In genomic region chr10:89371987-89372386, GRCh38 we compare ENCODE assay signal across 27 cellular contexts. TPM values are rescaled to one million over a fixed set of nuclear protein-coding genes. Genes with fewer than 3 reads are reported as not detected.
A peak's percentile ranks its signal among the peaks of the same experiment; 100 is the strongest.
DNase-seq lines count a peak whose midpoint lies in the region; ATAC-seq, FAIRE-seq and TF ChIP-seq lines count a peak whose summit lies in the region.
"Had no signal": no experiment of that assay in that cellular context is flagged by ENCODE, and none has a peak within 500 bp of the region (broad histone marks: within the 10 kb centered on the region; RNA-seq: fewer than 3 reads in every experiment).

No MANE protein-coding gene starts in this region.

- intact Hi-C loops in right lobe of liver (cut with DNase I) (no loop called here), HepG2 (cut with micrococcal nuclease; ENCODE audit: unreplicated experiment) (loop anchor here (2.0 kb wide), 1 partner anchor 13 kb away; no protein-coding TSS in a partner anchor), K562 (cut with micrococcal nuclease) (no loop called here), vagina (cut with DNase I) (no loop called here), sciatic nerve (cut with DNase I) (no loop called here)

- no peaks in the 10 kb centered on the region for H3K27me3 ChIP-seq in right lobe of liver
- no peaks in the 10 kb centered on the region for H3K27me3 ChIP-seq in HepG2 (ENCODE audit: control insufficient read depth in 1 of 2, insufficient read depth in 2 of 2, low read length in 2 of 2)
- H3K27me3 ChIP-seq in K562 (ENCODE audit: control insufficient read depth in 2 of 2, insufficient read depth in 2 of 2, low read length in 2 of 2), result no peaks in the 10 kb centered on the region
- no peaks in the 10 kb centered on the region for H3K27me3 ChIP-seq in vagina
- H3K27me3 ChIP-seq: BLaER1 had no signal

- BruUV-seq in HepG2 (replicated peaks; lab: Mats Ljungman, UMichigan), result no TSS peak
- no TSS peak for BruUV-seq in K562 (replicated peaks; lab: Mats Ljungman, UMichigan)

- WGBS in right lobe of liver (ENCODE audit: insufficient coverage, low coverage, low lambda C conversion rate, missing lambda C conversion rate), result 74% methylated on average over 3 of the region's 3 CpGs
- 94% methylated on average over 3 of the region's 3 CpGs for WGBS in HepG2 (ENCODE audit: low lambda C conversion rate)
- 0% methylated on average over 3 of the region's 3 CpGs for WGBS in K562 (ENCODE audit: insufficient coverage, low coverage, missing lambda C conversion rate)

- peaks cover 0 to 57% (median 18%) of the 10 kb centered on the region in 4 donors for H3K4me1 ChIP-seq in right lobe of liver
- H3K4me1 ChIP-seq in HepG2 (ENCODE audit: insufficient read depth, low read length), result peaks cover 45% of the 10 kb centered on the region
- peaks cover 0 to 28% of the 10 kb centered on the region in 2 experiments; a peak in 2 of 5 replicates for H3K4me1 ChIP-seq in K562 (replicated peaks in 1 of 2; ENCODE audit: control insufficient read depth in 2 of 2, insufficient read depth in 2 of 2, low read length in 2 of 2)
- peaks cover 19% of the 10 kb centered on the region for H3K4me1 ChIP-seq in vagina
- H3K4me1 ChIP-seq: BLaER1 had no signal

- H3K9me1 ChIP-seq in K562 (ENCODE audit: control insufficient read depth, insufficient read depth, low read length), result no peaks in the 10 kb centered on the region

- H3K36me3 ChIP-seq in right lobe of liver (no peaks in the 10 kb centered on the region), HepG2 (replicated peaks in 1 of 2; ENCODE audit: control insufficient read depth in 1 of 2, insufficient read depth in 2 of 2, low read length in 2 of 2) (no peaks in the 10 kb centered on the region), K562 (ENCODE audit: control insufficient read depth, insufficient read depth, low read length) (no peaks in the 10 kb centered on the region), vagina (no peaks in the 10 kb centered on the region)
- H3K36me3 ChIP-seq: BLaER1 had no signal

- POLR2A ChIA-PET in HepG2 (lab: Yijun Ruan, JAX) (no interaction called here), K562 (lab: Yijun Ruan, JAX) (interaction anchor here (1.1 kb wide), 1 partner anchor 24 kb away, joined by 3 read pairs; no protein-coding TSS in a partner anchor)

- no peak for TF ChIP-seq POLR2A in right lobe of liver (IDR thresholded peaks at IDR 0.05)
- no peak for TF ChIP-seq POLR2A in HepG2 (IDR thresholded peaks at IDR 0.05; ENCODE audit: insufficient read depth in 1 of 2, low read depth in 2 of 2, low read length in 2 of 2)
- no peak for TF ChIP-seq POLR2A in K562 (conservative IDR thresholded peaks at IDR 0.05)
- TF ChIP-seq POLR2A in erythroblast (IDR thresholded peaks at IDR 0.05; ENCODE audit: low read length), result no peak
- TF ChIP-seq POLR2A in vagina (IDR thresholded peaks at IDR 0.05), result no peak

- ATAC-seq in right lobe of liver (no peak), HepG2 (no peak), K562 (peak; percentile 56), left lobe of liver (no peak), sciatic nerve (no peak), HG03342 (IDR thresholded peaks at IDR 0.05; ENCODE audit: unreplicated experiment) (no peak)

- peak overlapping the region in 2 of 3 donors; percentile 89 to 97 for H3K27ac ChIP-seq in right lobe of liver
- no peak overlapping the region for H3K27ac ChIP-seq in HepG2 (ENCODE audit: extremely low read length, insufficient read depth, low read length)
- H3K27ac ChIP-seq in K562 (ENCODE audit: extremely low read depth, low read depth, low read length), result no peak overlapping the region
- no peak overlapping the region for H3K27ac ChIP-seq in vagina
- H3K27ac ChIP-seq: BLaER1, HL-60 had no signal

- H3K79me2 ChIP-seq in HepG2 (ENCODE audit: insufficient read depth, low read length) (no peaks in the 10 kb centered on the region), K562 (ENCODE audit: control insufficient read depth, insufficient read depth, low read length) (no peaks in the 10 kb centered on the region)

- TF ChIP-seq RAD21 in HepG2 (CRISPR knock-in tag; IDR thresholded peaks at IDR 0.05) (no peak), K562 (CRISPR knock-in tag; conservative IDR thresholded peaks at IDR 0.05 in 1 of 2, IDR thresholded peaks at IDR 0.05 in 1 of 2) (no peak)

- DNase-seq in right lobe of liver (no peak), HepG2 (ENCODE audit: low spot score) (no peak), K562 (ENCODE audit: extremely low read depth in 1 of 4, low spot score in 3 of 4) (peak in 1 of 4 experiments; percentile 44), erythroblast (lab: John Stamatoyannopoulos, UW) (peak; percentile 50 to 73), left lobe of liver (ENCODE audit: low spot score) (no peak), vagina (ENCODE audit: extremely low spot score in 2 of 2) (no peak), sciatic nerve (ENCODE audit: low spot score) (no peak)
- DNase-seq: 8988T; CD4-positive, alpha-beta memory T cell; COR-L47; DMS 273 treated with DMSO at 0.1 percent for 48 hours; DMS53; DND-41; EL; H9; IMR-90 had no signal

- no peak overlapping the region for H2AFZ ChIP-seq in HepG2 (ENCODE audit: low read length)
- peak overlapping the region; percentile 85 for H2AFZ ChIP-seq in K562 (ENCODE audit: low read depth, low read length)

- CTCF ChIA-PET in HepG2 (lab: Yijun Ruan, JAX; ENCODE audit: low intra/inter-chr PET ratio, low total read pairs), result no interaction called here
- CTCF ChIA-PET in K562 (lab: Yijun Ruan, JAX; ENCODE audit: low intra/inter-chr PET ratio), result no interaction called here

- in situ Hi-C loops in HepG2 (cut with HindIII; ENCODE audit: extremely low pct_ligation_motif_present, low pct_unique_long_range_greater_than_20kb) (loop anchor here (5.0 kb wide), 1 partner anchor 115 kb away; no protein-coding TSS in a partner anchor), K562 (cut with MboI) (no loop called here)

- H3K9ac ChIP-seq in HepG2 (ENCODE audit: insufficient read depth, low read depth, low read length) (no peak overlapping the region), K562 (ENCODE audit: insufficient read depth in 1 of 2, low read depth in 2 of 2, low read length in 2 of 2) (no peak overlapping the region)
- H3K9ac ChIP-seq: BLaER1 had no signal

- TF ChIP-seq EP300 in HepG2 (IDR thresholded peaks at IDR 0.05; ENCODE audit: low read depth in 2 of 2, low read length in 2 of 2) (no peak), HepG2 (CRISPR knock-in tag; IDR thresholded peaks at IDR 0.05; ENCODE audit: borderline replicate concordance) (no peak), K562 (IDR thresholded peaks at IDR 0.05; ENCODE audit: low read length) (peak; percentile 65)

- TF ChIP-seq CTCF in right lobe of liver (IDR thresholded peaks at IDR 0.05), result no peak
- no peak for TF ChIP-seq CTCF in HepG2 (CRISPR knock-in tag; IDR thresholded peaks at IDR 0.05)
- TF ChIP-seq CTCF in K562 (IDR thresholded peaks at IDR 0.05 in 2 of 3, conservative IDR thresholded peaks at IDR 0.05 in 1 of 3; ENCODE audit: insufficient read depth in 2 of 3, low read depth in 1 of 3, low read length in 3 of 3), result no peak
- no peak for TF ChIP-seq CTCF in vagina (IDR thresholded peaks at IDR 0.05)

- H3K9me3 ChIP-seq in right lobe of liver (no peaks in the 10 kb centered on the region), HepG2 (ENCODE audit: low read length) (no peaks in the 10 kb centered on the region), K562 (replicated peaks; ENCODE audit: control insufficient read depth, insufficient read depth, low read depth, low read length) (no peaks in the 10 kb centered on the region), vagina (no peaks in the 10 kb centered on the region)
- H3K9me3 ChIP-seq: BLaER1 had no signal

- no peak overlapping the region for H3K4me3 ChIP-seq in right lobe of liver
- no peak overlapping the region for H3K4me3 ChIP-seq in HepG2 (replicated peaks in 1 of 3; ENCODE audit: insufficient read depth in 1 of 3, low read depth in 2 of 3, low read length in 3 of 3)
- H3K4me3 ChIP-seq in K562, result no peak overlapping the region
- H3K4me3 ChIP-seq in vagina, result no peak overlapping the region
- H3K4me3 ChIP-seq: BLaER1 had no signal

- H3K4me2 ChIP-seq in HepG2 (ENCODE audit: low read depth, low read length), result no peak overlapping the region
- peak overlapping the region; percentile 32; the same call in 1 of the 2 replicates for H3K4me2 ChIP-seq in K562 (ENCODE audit: insufficient read depth, low read length)
- H3K4me2 ChIP-seq: BLaER1 had no signal

- H4K20me1 ChIP-seq in HepG2 (ENCODE audit: insufficient read depth, low read length), result no peaks in the 10 kb centered on the region
- H4K20me1 ChIP-seq in K562 (replicated peaks; ENCODE audit: control insufficient read depth, insufficient read depth, low read length), result no peaks in the 10 kb centered on the region
- H4K20me1 ChIP-seq: BLaER1 had no signal

- FAIRE-seq in HepG2 (lab: Jason Lieb, UNC), result no peak
- FAIRE-seq in K562 (lab: Jason Lieb, UNC), result peak; percentile 71
- FAIRE-seq: GM12891, GM19239, H1 had no signal

RNA-seq across cellular contexts. Expression of gene IFIT1B, which starts 5.9 kb away (rescaled TPM):
- 1 to 10 TPM in 1 of 6 experiments, not detected in 5; 1.2 TPM for total RNA-seq in right lobe of liver
- total RNA-seq in HepG2 (2016; rRNA removed; fragmentation: Illumina TruSeq; extraction: Trizol), result not detected in 2 replicates
- not detected in 2 replicates for total RNA-seq in HepG2 (2016; cell fraction: cytosol; rRNA removed; fragmentation: Illumina TruSeq; extraction: Trizol; ENCODE audit: low read depth)
- total RNA-seq in HepG2 (2016; cell fraction: insoluble cytoplasmic fraction; rRNA removed; fragmentation: Illumina TruSeq; extraction: Trizol), result not detected in 2 replicates
- total RNA-seq in HepG2 (2016; cell fraction: membrane; rRNA removed; fragmentation: Illumina TruSeq; extraction: Trizol), result not detected in 2 replicates
- total RNA-seq in HepG2 (2016; cell fraction: nucleus; rRNA removed; fragmentation: Illumina TruSeq; extraction: Trizol), result not detected in 2 replicates
- not detected in 2 replicates for polyA plus RNA-seq in HepG2 (2011; rRNA removed)
- polyA plus RNA-seq in HepG2 (2011; cell fraction: cytosol; rRNA removed), result not detected in 2 replicates
- not detected in 2 replicates for polyA plus RNA-seq in HepG2 (2011; cell fraction: nucleus; rRNA removed)
- polyA plus RNA-seq in HepG2 (2012), result not detected in 2 replicates
- not detected in 2 replicates for polyA plus RNA-seq in HepG2 (2016; cell fraction: cytosol; fragmentation: Illumina TruSeq; extraction: Trizol; ENCODE audit: low read depth)
- not detected in 2 replicates for polyA plus RNA-seq in HepG2 (2016; cell fraction: insoluble cytoplasmic fraction; fragmentation: Illumina TruSeq; extraction: Trizol; ENCODE audit: low read depth)
- polyA plus RNA-seq in HepG2 (2016; cell fraction: membrane; fragmentation: Illumina TruSeq; extraction: Trizol; ENCODE audit: low read depth), result not detected in 2 replicates
- not detected in 2 replicates for polyA plus RNA-seq in HepG2 (2016; cell fraction: nucleus; fragmentation: Illumina TruSeq; extraction: Trizol; ENCODE audit: insufficient read depth, low read depth)
- polyA minus RNA-seq in HepG2 (2011; rRNA and poly(A)+ RNA removed; ENCODE audit: low replicate concordance), result not detected in 2 replicates
- not detected in 2 replicates for polyA minus RNA-seq in HepG2 (2011; cell fraction: cytosol; rRNA and poly(A)+ RNA removed)
- not detected in 2 replicates for polyA minus RNA-seq in HepG2 (2011; cell fraction: nucleus; rRNA and poly(A)+ RNA removed)
- total RNA-seq in K562 (2011; cell fraction: chromatin; rRNA removed; ENCODE audit: low replicate concordance), result not detected in 2 replicates
- not detected in 2 replicates for total RNA-seq in K562 (2011; cell fraction: nucleolus; rRNA removed)
- not detected in 2 replicates for total RNA-seq in K562 (2011; cell fraction: nucleoplasm; rRNA removed)
- not detected in 2 replicates for total RNA-seq in K562 (2014; rRNA removed)
- not detected in 2 replicates for total RNA-seq in K562 (2014; rRNA removed; fragmentation: Illumina TruSeq; extraction: Trizol)
- total RNA-seq in K562 (2015; rRNA removed; fragmentation: Illumina TruSeq; extraction: Trizol), result not detected in 2 replicates
- not detected in 2 replicates for total RNA-seq in K562 (2021)
- polyA plus RNA-seq in K562 (2011; rRNA removed), result not detected in 2 replicates
- polyA plus RNA-seq in K562 (2011; cell fraction: cytosol; rRNA removed), result not detected in 2 replicates
- not detected in 2 replicates for polyA plus RNA-seq in K562 (2011; cell fraction: nucleus; rRNA removed)
- not detected in 2 replicates for polyA plus RNA-seq in K562 (2012)
- not detected in 2 replicates for polyA plus RNA-seq in K562 (2014; fragmentation: Illumina TruSeq; extraction: Trizol)
- not detected for polyA plus RNA-seq in K562 (2014; fragmentation: Nextera tagmentation; extraction: Ambion mirVana)
- polyA plus RNA-seq in K562 (2014; rRNA removed), result not detected in 2 replicates
- not detected in 2 replicates for polyA minus RNA-seq in K562 (2011; rRNA and poly(A)+ RNA removed)
- polyA minus RNA-seq in K562 (2011; cell fraction: cytosol; rRNA and poly(A)+ RNA removed), result not detected in 2 replicates
- polyA minus RNA-seq in K562 (2011; cell fraction: nucleus; rRNA and poly(A)+ RNA removed), result not detected in 2 replicates
- total RNA-seq in left lobe of liver, result not detected
- not detected for total RNA-seq in vagina
- 6.3 TPM for total RNA-seq in sciatic nerve
- total RNA-seq: A673; CD4-positive, alpha-beta memory T cell; G401; H1; H9; HT1080; IMR-90 had no signal
- polyA plus RNA-seq: AG04450; CD14-positive monocyte; CD4-positive, alpha-beta memory T cell; H1; IMR-90 had no signal

RNA-seq across cellular contexts. Expression of gene IFIT1, which starts 20.4 kb away (rescaled TPM):
- total RNA-seq in right lobe of liver, result 10 to 100 TPM in 3 of 6 experiments, 1 to 10 TPM in 3; 3.6 to 12.9 (median 10.0) TPM
- 5.5 and 7.5 TPM in 2 replicates for total RNA-seq in HepG2 (2016; rRNA removed; fragmentation: Illumina TruSeq; extraction: Trizol)
- total RNA-seq in HepG2 (2016; cell fraction: cytosol; rRNA removed; fragmentation: Illumina TruSeq; extraction: Trizol; ENCODE audit: low read depth), result 1.0 and 1.2 TPM in 2 replicates
- total RNA-seq in HepG2 (2016; cell fraction: insoluble cytoplasmic fraction; rRNA removed; fragmentation: Illumina TruSeq; extraction: Trizol), result 5.3 and 6.9 TPM in 2 replicates
- 1.8 and 2.7 TPM in 2 replicates for total RNA-seq in HepG2 (2016; cell fraction: membrane; rRNA removed; fragmentation: Illumina TruSeq; extraction: Trizol)
- 1.7 and 2.9 TPM in 2 replicates for total RNA-seq in HepG2 (2016; cell fraction: nucleus; rRNA removed; fragmentation: Illumina TruSeq; extraction: Trizol)
- polyA plus RNA-seq in HepG2 (2011; rRNA removed), result 1.2 and 1.5 TPM in 2 replicates
- 0.64 and 1.2 TPM in 2 replicates for polyA plus RNA-seq in HepG2 (2011; cell fraction: cytosol; rRNA removed)
- 0.21 and 0.61 TPM in 2 replicates for polyA plus RNA-seq in HepG2 (2011; cell fraction: nucleus; rRNA removed)
- 1.6 and 3.8 TPM in 2 replicates for polyA plus RNA-seq in HepG2 (2012)
- 0.47 and 0.49 TPM in 2 replicates for polyA plus RNA-seq in HepG2 (2016; cell fraction: cytosol; fragmentation: Illumina TruSeq; extraction: Trizol; ENCODE audit: low read depth)
- 6.6 and 7.5 TPM in 2 replicates for polyA plus RNA-seq in HepG2 (2016; cell fraction: insoluble cytoplasmic fraction; fragmentation: Illumina TruSeq; extraction: Trizol; ENCODE audit: low read depth)
- 0.80 and 0.81 TPM in 2 replicates for polyA plus RNA-seq in HepG2 (2016; cell fraction: membrane; fragmentation: Illumina TruSeq; extraction: Trizol; ENCODE audit: low read depth)
- polyA plus RNA-seq in HepG2 (2016; cell fraction: nucleus; fragmentation: Illumina TruSeq; extraction: Trizol; ENCODE audit: insufficient read depth, low read depth), result 2.6 and 2.9 TPM in 2 replicates
- polyA minus RNA-seq in HepG2 (2011; rRNA and poly(A)+ RNA removed; ENCODE audit: low replicate concordance), result 0.12 and 1.4 TPM in 2 replicates
- 0.79 and 1.1 TPM in 2 replicates for polyA minus RNA-seq in HepG2 (2011; cell fraction: cytosol; rRNA and poly(A)+ RNA removed)
- polyA minus RNA-seq in HepG2 (2011; cell fraction: nucleus; rRNA and poly(A)+ RNA removed), result 0.64 and 1.4 TPM in 2 replicates
- total RNA-seq in K562 (2011; cell fraction: chromatin; rRNA removed; ENCODE audit: low replicate concordance), result not detected in 2 replicates
- total RNA-seq in K562 (2011; cell fraction: nucleolus; rRNA removed), result not detected in 2 replicates
- total RNA-seq in K562 (2011; cell fraction: nucleoplasm; rRNA removed), result not detected in 2 replicates
- 0.09 TPM in 1 of 2 replicates, not detected in the other for total RNA-seq in K562 (2014; rRNA removed)
- 0.13 and 0.18 TPM in 2 replicates for total RNA-seq in K562 (2014; rRNA removed; fragmentation: Illumina TruSeq; extraction: Trizol)
- total RNA-seq in K562 (2015; rRNA removed; fragmentation: Illumina TruSeq; extraction: Trizol), result 0.23 and 0.40 TPM in 2 replicates
- 0.09 and 0.25 TPM in 2 replicates for total RNA-seq in K562 (2021)
- polyA plus RNA-seq in K562 (2011; rRNA removed), result 0.06 and 0.07 TPM in 2 replicates
- polyA plus RNA-seq in K562 (2011; cell fraction: cytosol; rRNA removed), result 0.04 TPM in 1 of 2 replicates, not detected in the other
- not detected in 2 replicates for polyA plus RNA-seq in K562 (2011; cell fraction: nucleus; rRNA removed)
- polyA plus RNA-seq in K562 (2012), result 0.08 and 0.14 TPM in 2 replicates
- 0.10 and 0.18 TPM in 2 replicates for polyA plus RNA-seq in K562 (2014; fragmentation: Illumina TruSeq; extraction: Trizol)
- under 1 TPM; 0.18 TPM for polyA plus RNA-seq in K562 (2014; fragmentation: Nextera tagmentation; extraction: Ambion mirVana)
- polyA plus RNA-seq in K562 (2014; rRNA removed), result 0.03 TPM in 1 of 2 replicates, not detected in the other
- polyA minus RNA-seq in K562 (2011; rRNA and poly(A)+ RNA removed), result 0.09 TPM in 1 of 2 replicates, not detected in the other
- not detected in 2 replicates for polyA minus RNA-seq in K562 (2011; cell fraction: cytosol; rRNA and poly(A)+ RNA removed)
- not detected in 2 replicates for polyA minus RNA-seq in K562 (2011; cell fraction: nucleus; rRNA and poly(A)+ RNA removed)
- total RNA-seq in left lobe of liver, result 9.6 TPM
- total RNA-seq in vagina, result 7.4 TPM
- total RNA-seq in sciatic nerve, result 21.0 TPM

RNA-seq across cellular contexts. Expression of gene IFIT5, which starts 42.4 kb away (rescaled TPM):
- total RNA-seq in right lobe of liver (10 to 100 TPM in 2 of 6 experiments, 1 to 10 TPM in 4; 4.4 to 11.2 (median 8.3) TPM), HepG2 (2016; rRNA removed; fragmentation: Illumina TruSeq; extraction: Trizol) (8.3 and 12.5 TPM in 2 replicates), K562 (2014; rRNA removed) (0.05 TPM in 1 of 2 replicates, not detected in the other), K562 (2014; rRNA removed; fragmentation: Illumina TruSeq; extraction: Trizol) (not detected in 2 replicates), K562 (2015; rRNA removed; fragmentation: Illumina TruSeq; extraction: Trizol) (not detected in 2 replicates), K562 (2021) (0.07 and 0.11 TPM in 2 replicates), left lobe of liver (3.8 TPM), vagina (9.1 TPM), sciatic nerve (17.4 TPM)
- 1.0 and 1.1 TPM in 2 replicates for total RNA-seq in HepG2 (2016; cell fraction: cytosol; rRNA removed; fragmentation: Illumina TruSeq; extraction: Trizol; ENCODE audit: low read depth)
- total RNA-seq in HepG2 (2016; cell fraction: insoluble cytoplasmic fraction; rRNA removed; fragmentation: Illumina TruSeq; extraction: Trizol), result 8.2 and 12.7 TPM in 2 replicates
- 3.3 and 4.0 TPM in 2 replicates for total RNA-seq in HepG2 (2016; cell fraction: membrane; rRNA removed; fragmentation: Illumina TruSeq; extraction: Trizol)
- total RNA-seq in HepG2 (2016; cell fraction: nucleus; rRNA removed; fragmentation: Illumina TruSeq; extraction: Trizol), result 5.6 and 6.4 TPM in 2 replicates
- polyA plus RNA-seq in HepG2 (2011; rRNA removed) (2.1 and 2.2 TPM in 2 replicates), K562 (2011; rRNA removed) (not detected in 2 replicates), K562 (2014; fragmentation: Illumina TruSeq; extraction: Trizol) (not detected in 2 replicates), K562 (2014; fragmentation: Nextera tagmentation; extraction: Ambion mirVana) (under 1 TPM; 0.04 to 0.11 TPM), K562 (2014; rRNA removed) (not detected in 2 replicates)
- 1.0 and 1.7 TPM in 2 replicates for polyA plus RNA-seq in HepG2 (2011; cell fraction: cytosol; rRNA removed)
- polyA plus RNA-seq in HepG2 (2011; cell fraction: nucleus; rRNA removed), result 0.74 and 0.78 TPM in 2 replicates
- 2.6 and 4.0 TPM in 2 replicates for polyA plus RNA-seq in HepG2 (2012)
- polyA plus RNA-seq in HepG2 (2016; cell fraction: cytosol; fragmentation: Illumina TruSeq; extraction: Trizol; ENCODE audit: low read depth), result 0.29 and 0.33 TPM in 2 replicates
- polyA plus RNA-seq in HepG2 (2016; cell fraction: insoluble cytoplasmic fraction; fragmentation: Illumina TruSeq; extraction: Trizol; ENCODE audit: low read depth), result 9.9 and 10.7 TPM in 2 replicates
- 1.1 TPM in 2 replicates for polyA plus RNA-seq in HepG2 (2016; cell fraction: membrane; fragmentation: Illumina TruSeq; extraction: Trizol; ENCODE audit: low read depth)
- 4.2 TPM in 2 replicates for polyA plus RNA-seq in HepG2 (2016; cell fraction: nucleus; fragmentation: Illumina TruSeq; extraction: Trizol; ENCODE audit: insufficient read depth, low read depth)
- 0.96 and 1.1 TPM in 2 replicates for polyA minus RNA-seq in HepG2 (2011; rRNA and poly(A)+ RNA removed; ENCODE audit: low replicate concordance)
- polyA minus RNA-seq in HepG2 (2011; cell fraction: cytosol; rRNA and poly(A)+ RNA removed), result 2.8 and 3.6 TPM in 2 replicates
- 4.4 and 8.3 TPM in 2 replicates for polyA minus RNA-seq in HepG2 (2011; cell fraction: nucleus; rRNA and poly(A)+ RNA removed)
- total RNA-seq in K562 (2011; cell fraction: chromatin; rRNA removed; ENCODE audit: low replicate concordance), result not detected in 2 replicates
- total RNA-seq in K562 (2011; cell fraction: nucleolus; rRNA removed), result not detected in 2 replicates
- total RNA-seq in K562 (2011; cell fraction: nucleoplasm; rRNA removed), result not detected in 2 replicates
- polyA plus RNA-seq in K562 (2011; cell fraction: cytosol; rRNA removed), result not detected in 2 replicates
- polyA plus RNA-seq in K562 (2011; cell fraction: nucleus; rRNA removed), result not detected in 2 replicates
- 0.01 and 0.03 TPM in 2 replicates for polyA plus RNA-seq in K562 (2012)
- not detected in 2 replicates for polyA minus RNA-seq in K562 (2011; rRNA and poly(A)+ RNA removed)
- not detected in 2 replicates for polyA minus RNA-seq in K562 (2011; cell fraction: cytosol; rRNA and poly(A)+ RNA removed)
- polyA minus RNA-seq in K562 (2011; cell fraction: nucleus; rRNA and poly(A)+ RNA removed), result not detected in 2 replicates

RNA-seq across cellular contexts. Expression of gene IFIT3, which starts 44.2 kb away (rescaled TPM):
- total RNA-seq in right lobe of liver (10 to 100 TPM in 4 of 6 experiments, 1 to 10 TPM in 2; 7.5 to 17.9 (median 11.5) TPM), HepG2 (2016; rRNA removed; fragmentation: Illumina TruSeq; extraction: Trizol) (3.1 and 4.3 TPM in 2 replicates), K562 (2014; rRNA removed) (0.59 and 1.0 TPM in 2 replicates), K562 (2014; rRNA removed; fragmentation: Illumina TruSeq; extraction: Trizol) (1.2 and 1.4 TPM in 2 replicates), K562 (2015; rRNA removed; fragmentation: Illumina TruSeq; extraction: Trizol) (1.7 and 2.2 TPM in 2 replicates), K562 (2021) (0.69 TPM in 2 replicates), left lobe of liver (8.7 TPM), vagina (6.1 TPM), sciatic nerve (25.5 TPM)
- total RNA-seq in HepG2 (2016; cell fraction: cytosol; rRNA removed; fragmentation: Illumina TruSeq; extraction: Trizol; ENCODE audit: low read depth), result 0.71 TPM in 2 replicates
- total RNA-seq in HepG2 (2016; cell fraction: insoluble cytoplasmic fraction; rRNA removed; fragmentation: Illumina TruSeq; extraction: Trizol), result 3.0 and 4.6 TPM in 2 replicates
- total RNA-seq in HepG2 (2016; cell fraction: membrane; rRNA removed; fragmentation: Illumina TruSeq; extraction: Trizol), result 1.6 and 1.7 TPM in 2 replicates
- total RNA-seq in HepG2 (2016; cell fraction: nucleus; rRNA removed; fragmentation: Illumina TruSeq; extraction: Trizol), result 1.6 TPM in 2 replicates
- polyA plus RNA-seq in HepG2 (2011; rRNA removed) (0.48 and 0.56 TPM in 2 replicates), K562 (2011; rRNA removed) (0.35 and 0.55 TPM in 2 replicates), K562 (2014; fragmentation: Illumina TruSeq; extraction: Trizol) (0.84 and 1.1 TPM in 2 replicates), K562 (2014; fragmentation: Nextera tagmentation; extraction: Ambion mirVana) (under 1 TPM; 0.23 to 0.83 TPM), K562 (2014; rRNA removed) (0.58 and 0.77 TPM in 2 replicates)
- 0.40 and 0.67 TPM in 2 replicates for polyA plus RNA-seq in HepG2 (2011; cell fraction: cytosol; rRNA removed)
- 0.07 and 0.08 TPM in 2 replicates for polyA plus RNA-seq in HepG2 (2011; cell fraction: nucleus; rRNA removed)
- 1.1 and 1.5 TPM in 2 replicates for polyA plus RNA-seq in HepG2 (2012)
- polyA plus RNA-seq in HepG2 (2016; cell fraction: cytosol; fragmentation: Illumina TruSeq; extraction: Trizol; ENCODE audit: low read depth), result 0.34 and 0.44 TPM in 2 replicates
- polyA plus RNA-seq in HepG2 (2016; cell fraction: insoluble cytoplasmic fraction; fragmentation: Illumina TruSeq; extraction: Trizol; ENCODE audit: low read depth), result 2.9 and 3.4 TPM in 2 replicates
- 0.82 and 0.90 TPM in 2 replicates for polyA plus RNA-seq in HepG2 (2016; cell fraction: membrane; fragmentation: Illumina TruSeq; extraction: Trizol; ENCODE audit: low read depth)
- polyA plus RNA-seq in HepG2 (2016; cell fraction: nucleus; fragmentation: Illumina TruSeq; extraction: Trizol; ENCODE audit: insufficient read depth, low read depth), result 1.1 and 1.6 TPM in 2 replicates
- 0.16 and 2.1 TPM in 2 replicates for polyA minus RNA-seq in HepG2 (2011; rRNA and poly(A)+ RNA removed; ENCODE audit: low replicate concordance)
- 0.88 and 0.99 TPM in 2 replicates for polyA minus RNA-seq in HepG2 (2011; cell fraction: cytosol; rRNA and poly(A)+ RNA removed)
- polyA minus RNA-seq in HepG2 (2011; cell fraction: nucleus; rRNA and poly(A)+ RNA removed), result 0.26 and 0.99 TPM in 2 replicates
- total RNA-seq in K562 (2011; cell fraction: chromatin; rRNA removed; ENCODE audit: low replicate concordance), result 0.14 and 0.16 TPM in 2 replicates
- 0.13 and 0.17 TPM in 2 replicates for total RNA-seq in K562 (2011; cell fraction: nucleolus; rRNA removed)
- 0.22 TPM in 1 of 2 replicates, not detected in the other for total RNA-seq in K562 (2011; cell fraction: nucleoplasm; rRNA removed)
- polyA plus RNA-seq in K562 (2011; cell fraction: cytosol; rRNA removed), result 0.07 and 0.25 TPM in 2 replicates
- 0.08 TPM in 1 of 2 replicates, not detected in the other for polyA plus RNA-seq in K562 (2011; cell fraction: nucleus; rRNA removed)
- polyA plus RNA-seq in K562 (2012), result 1.4 and 3.3 TPM in 2 replicates
- 0.21 and 0.84 TPM in 2 replicates for polyA minus RNA-seq in K562 (2011; rRNA and poly(A)+ RNA removed)
- not detected in 2 replicates for polyA minus RNA-seq in K562 (2011; cell fraction: cytosol; rRNA and poly(A)+ RNA removed)
- polyA minus RNA-seq in K562 (2011; cell fraction: nucleus; rRNA and poly(A)+ RNA removed), result 0.13 and 0.22 TPM in 2 replicates

Comparison
In these comparisons a context has a peak if more than half of its experiments do, and no peak if none do; other contexts are left out.
1. H3K27ac ChIP-seq: peak in right lobe of liver (2 of 3); none in HepG2 (single experiment), K562 (single experiment) and vagina (single experiment).
2. DNase-seq: peak in erythroblast (2 of 2); none in right lobe of liver (0 of 3), HepG2 (single experiment), left lobe of liver (single experiment), vagina (0 of 2) and sciatic nerve (single experiment).